9 cellular contexts compared by ENCODE assay signal in the genomic region with DNA sequence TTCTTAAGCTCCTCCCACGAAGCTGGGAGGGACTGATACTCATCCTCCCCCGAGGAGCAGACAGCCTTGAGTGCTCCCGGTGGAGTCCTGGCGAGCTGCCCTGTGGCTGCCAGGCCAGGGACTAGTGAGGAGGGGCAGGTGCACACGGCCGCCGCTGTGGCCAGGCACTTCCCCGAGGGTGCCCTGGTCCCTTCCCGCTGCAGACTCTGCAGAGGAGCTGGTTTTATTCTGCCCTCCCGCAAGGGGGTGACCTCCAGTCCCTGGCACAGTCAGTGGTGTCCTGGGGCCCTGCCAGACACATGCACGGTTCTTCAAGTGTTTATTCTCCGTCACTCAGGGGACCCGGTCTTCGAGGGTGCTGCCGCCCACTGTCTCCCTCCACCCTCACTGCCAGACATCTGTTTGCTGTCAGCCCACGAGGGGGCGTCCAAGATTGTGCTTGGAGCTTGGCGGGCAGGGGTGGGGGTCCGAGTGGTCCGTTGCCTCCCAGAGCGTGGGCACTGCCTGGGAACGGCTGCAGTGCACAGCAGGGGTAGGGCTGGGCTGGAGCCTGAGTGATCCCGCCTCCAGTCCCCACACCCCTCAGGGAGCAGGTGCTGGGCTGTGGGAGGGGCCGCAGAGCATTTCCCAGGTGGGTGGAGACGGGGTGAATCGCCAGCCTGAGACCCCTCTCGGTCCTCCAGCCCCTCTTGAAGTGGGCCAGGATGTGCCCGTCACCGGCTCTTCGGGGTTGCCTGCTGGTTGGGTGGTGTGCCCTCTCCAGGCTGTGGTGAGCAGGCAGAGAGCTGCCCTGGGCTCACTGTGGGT. TPM values are rescaled to one million over a fixed set of nuclear protein-coding genes. Genes with fewer than 3 reads are reported as not detected.
A peak's percentile ranks its signal among the peaks of the same experiment; 100 is the strongest.
DNase-seq lines count a peak whose midpoint lies in the region; ATAC-seq and TF ChIP-seq lines count a peak whose summit lies in the region.
"Had no signal": no experiment of that assay in that cellular context is flagged by ENCODE, and none has a peak within 500 bp of the region (broad histone marks: within the 10 kb centered on the region; RNA-seq: fewer than 3 reads in every experiment).

No MANE protein-coding gene starts in this region.

- peaks cover 10% of the 10 kb centered on the region; the same call in 1 of the 2 replicates for H4K20me1 ChIP-seq in Karpas-422 (ENCODE audit: insufficient read depth, low read depth, low read length)

- intact Hi-C loops in right lobe of liver (cut with DNase I): loop anchor here in 1 of 2 donors (10.0 kb wide), 1 partner anchor 375 kb away; no protein-coding TSS in a partner anchor

- 0% methylated on average over 1 of the region's 30 CpGs for WGBS in right lobe of liver (ENCODE audit: insufficient coverage, low coverage, low lambda C conversion rate, missing lambda C conversion rate)

- H3K27ac ChIP-seq in Karpas-422 (ENCODE audit: low read length): no peak overlapping the region
- H3K27ac ChIP-seq in right lobe of liver: no peak overlapping the region

- no peak for TF ChIP-seq POLR2A in right lobe of liver (IDR thresholded peaks at IDR 0.05)

- TF ChIP-seq CTCF in brain (conservative IDR thresholded peaks at IDR 0.05) (peak; percentile 78 to 92), right lobe of liver (IDR thresholded peaks at IDR 0.05) (peak; percentile 13 to 40 (median 37))

- H3K9me3 ChIP-seq in Karpas-422 (ENCODE audit: low read length) (no peaks in the 10 kb centered on the region), right lobe of liver (no peaks in the 10 kb centered on the region)

- H3K79me2 ChIP-seq in Karpas-422 (ENCODE audit: low read length): peaks cover 16% of the 10 kb centered on the region

- ATAC-seq in right lobe of liver: no peak
- ATAC-seq in GM18870 (IDR thresholded peaks at IDR 0.05; ENCODE audit: unreplicated experiment): no peak
- no peak for ATAC-seq in HG03460 (IDR thresholded peaks at IDR 0.05; ENCODE audit: unreplicated experiment)
- ATAC-seq in activated T-helper 17 cell treated with anti-CD3 and anti-CD28 coated beads, Interleukin-2, amount 50 U/mL, for 72 hours (replicated peaks): no peak

- H3K27me3 ChIP-seq in Karpas-422 (ENCODE audit: low read length): no peaks in the 10 kb centered on the region
- no peaks in the 10 kb centered on the region for H3K27me3 ChIP-seq in right lobe of liver

- H3K4me1 ChIP-seq in Karpas-422 (ENCODE audit: low read length) (peaks cover 29% of the 10 kb centered on the region), right lobe of liver (peaks cover 0 to 19% (median 6%) of the 10 kb centered on the region in 4 donors)

- H3K36me3 Mint-ChIP-seq in brain: no peaks in the 10 kb centered on the region
- no peaks in the 10 kb centered on the region for H3K36me3 Mint-ChIP-seq in activated T-helper 17 cell treated with anti-CD3 and anti-CD28 coated beads, Interleukin-2, amount 50 U/mL, for 72 hours (ENCODE audit: low read depth)

- H3K27me3 Mint-ChIP-seq in brain: no peaks in the 10 kb centered on the region
- H3K27me3 Mint-ChIP-seq in activated T-helper 17 cell treated with anti-CD3 and anti-CD28 coated beads, Interleukin-2, amount 50 U/mL, for 72 hours: no peaks in the 10 kb centered on the region

- no peaks in the 10 kb centered on the region for H3K9me2 ChIP-seq in Karpas-422 (replicated peaks; ENCODE audit: insufficient read depth, low read length)

- peak overlapping the region; percentile 11 for H3K4me2 ChIP-seq in Karpas-422 (ENCODE audit: low read depth, low read length, poor library complexity, severe bottlenecking)

- no peak overlapping the region for H2AFZ ChIP-seq in Karpas-422 (ENCODE audit: low read length)

- peak overlapping the region in 2 of 5 experiments; percentile 19 to 77 for H3K27ac Mint-ChIP-seq in brain
- H3K27ac Mint-ChIP-seq in activated T-helper 17 cell treated with anti-CD3 and anti-CD28 coated beads, Interleukin-2, amount 50 U/mL, for 72 hours: no peak overlapping the region

- H3K4me3 ChIP-seq in Karpas-422 (ENCODE audit: low read length): no peak overlapping the region
- no peak overlapping the region for H3K4me3 ChIP-seq in right lobe of liver

- peaks cover 28% of the 10 kb centered on the region for H3K4me1 Mint-ChIP-seq in brain
- H3K4me1 Mint-ChIP-seq in activated T-helper 17 cell treated with anti-CD3 and anti-CD28 coated beads, Interleukin-2, amount 50 U/mL, for 72 hours: peaks cover 5% of the 10 kb centered on the region

- DNase-seq in DMS79 (lab: John Stamatoyannopoulos, UW): peak; percentile 97
- DNase-seq in Karpas-422: peak; percentile 71
- DNase-seq in RPMI8226: peak; percentile 86
- DNase-seq in right lobe of liver: no peak

- H3K36me3 ChIP-seq in Karpas-422 (ENCODE audit: insufficient read depth, low read length) (no peaks in the 10 kb centered on the region), right lobe of liver (no peaks in the 10 kb centered on the region)

- H3K4me3 Mint-ChIP-seq in brain: peak overlapping the region in 4 of 5 experiments; percentile 20 to 44 (median 28)
- no peak overlapping the region for H3K4me3 Mint-ChIP-seq in activated T-helper 17 cell treated with anti-CD3 and anti-CD28 coated beads, Interleukin-2, amount 50 U/mL, for 72 hours

- no peak overlapping the region for H3K9ac ChIP-seq in Karpas-422 (ENCODE audit: low read length)

- H3K9me3 Mint-ChIP-seq in brain: no peaks in the 10 kb centered on the region
- H3K9me3 Mint-ChIP-seq in activated T-helper 17 cell treated with anti-CD3 and anti-CD28 coated beads, Interleukin-2, amount 50 U/mL, for 72 hours: no peaks in the 10 kb centered on the region

RNA-seq across cellular contexts. Expression of a gene that starts 3.1 kb away (rescaled TPM):
- 7.2 and 7.6 TPM in 2 replicates for total RNA-seq in Karpas-422 (2014; rRNA removed; shearing (Covaris generic); ENCODE audit: low replicate concordance)
- 12.0 TPM for polyA plus RNA-seq in brain (ENCODE audit: insufficient read depth, low read depth, low replicate concordance)
- total RNA-seq in right lobe of liver: 1 to 10 TPM; 1.4 to 2.9 (median 2.5) TPM
- total RNA-seq in activated T-helper 17 cell treated with anti-CD3 and anti-CD28 coated beads, Interleukin-2, amount 50 U/mL, for 72 hours: 1 to 10 TPM; 6.8 to 6.9 TPM

RNA-seq across cellular contexts. Expression of a gene that starts 17.2 kb away (rescaled TPM):
- total RNA-seq in Karpas-422 (2014; rRNA removed; shearing (Covaris generic); ENCODE audit: low replicate concordance): not detected in 2 replicates
- polyA plus RNA-seq in brain (ENCODE audit: insufficient read depth, low read depth, low replicate concordance): 0.92 TPM
- not detected for total RNA-seq in right lobe of liver
- not detected for total RNA-seq in activated T-helper 17 cell treated with anti-CD3 and anti-CD28 coated beads, Interleukin-2, amount 50 U/mL, for 72 hours
- total RNA-seq: T-helper 1 cell treated with Interleukin-12 subunit alpha and Interleukin-12 subunit beta and Interleukin-4 antibody, amounts not matched to agents 30 ng/mL and 1 ng/mL, for 36 hours had no signal

RNA-seq across cellular contexts. Expression of a gene that starts 23.2 kb away (rescaled TPM):
- 1,523 and 2,619 TPM in 2 replicates for total RNA-seq in Karpas-422 (2014; rRNA removed; shearing (Covaris generic); ENCODE audit: low replicate concordance)
- 5,928 TPM for polyA plus RNA-seq in brain (ENCODE audit: insufficient read depth, low read depth, low replicate concordance)
- total RNA-seq in right lobe of liver: 100 to 1,000 TPM; 339 to 696 (median 413) TPM
- 1,000 to 10,000 TPM; 2,323 to 2,749 TPM for total RNA-seq in activated T-helper 17 cell treated with anti-CD3 and anti-CD28 coated beads, Interleukin-2, amount 50 U/mL, for 72 hours

RNA-seq across cellular contexts. Expression of a gene that starts 43.0 kb away (rescaled TPM):
- total RNA-seq in Karpas-422 (2014; rRNA removed; shearing (Covaris generic); ENCODE audit: low replicate concordance): 3.2 and 17.5 TPM in 2 replicates
- polyA plus RNA-seq in brain (ENCODE audit: insufficient read depth, low read depth, low replicate concordance): 17.5 TPM
- total RNA-seq in right lobe of liver: 10 to 100 TPM; 30.3 to 80.8 (median 47.1) TPM
- under 1 TPM; 0.29 to 0.39 TPM for total RNA-seq in activated T-helper 17 cell treated with anti-CD3 and anti-CD28 coated beads, Interleukin-2, amount 50 U/mL, for 72 hours

Comparison
In these comparisons a context has a peak if more than half of its experiments do, and no peak if none do; other contexts are left out.
1. DNase-seq: peak in DMS79 (single experiment), Karpas-422 (single experiment) and RPMI8226 (single experiment); none in right lobe of liver (0 of 3).